ENCODE assay signal across 18 cellular contexts in the genomic region with DNA sequence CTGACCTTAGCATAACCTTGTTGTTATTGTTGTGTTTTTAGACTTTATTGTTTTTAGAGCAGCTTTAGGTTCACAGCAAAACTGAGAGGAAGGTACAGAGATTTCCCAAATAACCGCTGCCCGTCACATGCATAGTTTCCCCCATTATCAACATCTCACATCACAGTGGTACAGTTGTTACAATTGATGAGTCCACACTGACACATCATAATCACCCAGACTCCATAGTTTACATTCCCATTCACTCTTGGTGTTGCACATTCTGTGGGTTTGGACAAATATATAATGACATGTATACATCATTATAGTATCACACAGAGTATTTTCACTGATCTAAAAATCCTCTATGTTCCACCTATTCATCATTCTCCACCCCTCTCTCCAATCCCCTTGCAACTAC. TPM values are rescaled to one million over a fixed set of nuclear protein-coding genes. Genes with fewer than 3 reads are reported as not detected.
DNase-seq lines count a peak whose midpoint lies in the region; ATAC-seq, FAIRE-seq and TF ChIP-seq lines count a peak whose summit lies in the region.
"Had no signal": no experiment of that assay in that cellular context is flagged by ENCODE, and none has a peak within 500 bp of the region (broad histone marks: within the 10 kb centered on the region; RNA-seq: fewer than 3 reads in every experiment).

No MANE protein-coding gene starts in this region.

- CTCF ChIA-PET in mammary epithelial cell (lab: Charles Lee; ENCODE audit: low non-redundant PET): no interaction called here
- CTCF ChIA-PET in RWPE1 (lab: Yijun Ruan, JAX): no interaction called here

- no peaks in the 10 kb centered on the region for H3K79me2 ChIP-seq in mammary epithelial cell (ENCODE audit: insufficient read depth, low read length)

- H3K4me1 ChIP-seq in mammary epithelial cell (ENCODE audit: insufficient read depth, low read length): peaks cover 26% of the 10 kb centered on the region
- H3K4me1 ChIP-seq in breast epithelium: no peaks in the 10 kb centered on the region
- peaks cover 57% of the 10 kb centered on the region for H3K4me1 ChIP-seq in SJSA1 (replicated peaks)
- H3K4me1 ChIP-seq in foreskin keratinocyte: peaks cover 29% of the 10 kb centered on the region
- H3K4me1 ChIP-seq: BLaER1 had no signal

- H3K36me3 ChIP-seq in mammary epithelial cell (ENCODE audit: insufficient read depth, low read length) (peaks cover 1% of the 10 kb centered on the region), breast epithelium (peaks cover 4% of the 10 kb centered on the region), SJSA1 (peaks cover 10% of the 10 kb centered on the region)

- POLR2A ChIA-PET in RWPE1 (lab: Yijun Ruan, JAX; ENCODE audit: low non-redundant PET): no interaction called here

- no peak overlapping the region for H3K4me3 ChIP-seq in mammary epithelial cell (replicated peaks in 1 of 3; ENCODE audit: insufficient read depth in 1 of 3, low read depth in 2 of 3, low read length in 3 of 3)
- H3K4me3 ChIP-seq in breast epithelium: no peak overlapping the region
- no peak overlapping the region for H3K4me3 ChIP-seq in SJSA1
- H3K4me3 ChIP-seq: BLaER1, GM12878 had no signal

- peak; percentile 82 for DNase-seq in mammary epithelial cell
- DNase-seq in breast epithelium (ENCODE audit: low spot score in 2 of 2): no peak
- peak in 1 of 2 experiments; percentile 47 for DNase-seq in SJSA1 (ENCODE audit: low read depth in 1 of 2, low spot score in 2 of 2)
- DNase-seq in foreskin keratinocyte: peak in 1 of 2 donors; percentile 58
- no peak for DNase-seq in GM19239 (ENCODE audit: insufficient read length, low spot score)
- no peak for DNase-seq in stimulated activated naive CD8-positive, alpha-beta T cell treated with anti-CD3 and anti-CD28 coated beads, Interleukin-15, Interleukin-2, amounts not matched to agents 100 U/mL and 50 U/mL, for 24 hours
- no peak for DNase-seq in RWPE1 (ENCODE audit: low spot score)
- DNase-seq: 8988T; AML-193; Caco-2; CD8-positive, alpha-beta memory T cell; DMS53; GOT3; H9; HFFc6 had no signal

- no peak for TF ChIP-seq CTCF in mammary epithelial cell (conservative IDR thresholded peaks at IDR 0.05 in 1 of 2, IDR thresholded peaks at IDR 0.05 in 1 of 2; ENCODE audit: extremely low read depth in 1 of 2, insufficient read depth in 1 of 2, low read depth in 1 of 2, low read length in 2 of 2)
- TF ChIP-seq CTCF in breast epithelium (IDR thresholded peaks at IDR 0.05): no peak
- no peak for TF ChIP-seq CTCF in foreskin keratinocyte (conservative IDR thresholded peaks at IDR 0.05)
- no peak for TF ChIP-seq CTCF in RWPE1 (conservative IDR thresholded peaks at IDR 0.05; ENCODE audit: low read depth)

- no peaks in the 10 kb centered on the region for H4K20me1 ChIP-seq in mammary epithelial cell (ENCODE audit: insufficient read depth, low read length)
- H4K20me1 ChIP-seq: BLaER1 had no signal

- no peaks in the 10 kb centered on the region for H3K27me3 ChIP-seq in mammary epithelial cell (ENCODE audit: insufficient read depth, low read length)
- H3K27me3 ChIP-seq in breast epithelium: no peaks in the 10 kb centered on the region
- no peaks in the 10 kb centered on the region for H3K27me3 ChIP-seq in SJSA1 (replicated peaks)
- H3K27me3 ChIP-seq in foreskin keratinocyte: no peaks in the 10 kb centered on the region
- H3K27me3 ChIP-seq: BLaER1 had no signal

- 63% methylated on average over 2 of the region's 2 CpGs for WGBS in mammary epithelial cell (ENCODE audit: low coverage, missing lambda C conversion rate)

- FAIRE-seq in GM19239 (lab: Jason Lieb, UNC): no peak
- FAIRE-seq: GM18507 had no signal

- in situ Hi-C loops in mammary epithelial cell (cut with MboI; ENCODE audit: low sequenced_read_pairs in 2 of 2): no loop called here

- H2AFZ ChIP-seq in mammary epithelial cell (ENCODE audit: low read depth, low read length): no peak overlapping the region

- no TSS peak for BruUV-seq in mammary epithelial cell (replicated peaks; lab: Mats Ljungman, UMichigan)

- no peaks in the 10 kb centered on the region for H3K9me3 ChIP-seq in mammary epithelial cell (replicated peaks; ENCODE audit: insufficient read depth, low read length)
- no peaks in the 10 kb centered on the region for H3K9me3 ChIP-seq in breast epithelium
- H3K9me3 ChIP-seq in SJSA1 (replicated peaks): no peaks in the 10 kb centered on the region
- H3K9me3 ChIP-seq: BLaER1, Caco-2 had no signal

- H3K27ac ChIP-seq in mammary epithelial cell (ENCODE audit: insufficient read depth, low read depth, low read length) (no peak overlapping the region), breast epithelium (no peak overlapping the region), SJSA1 (peak overlapping the region; percentile 6; the same call in 1 of the 2 replicates), foreskin keratinocyte (peak overlapping the region; percentile 21), RWPE1 (no peak overlapping the region)
- H3K27ac ChIP-seq: BLaER1 had no signal

- dilution Hi-C loops in mammary epithelial cell (cut with HindIII; ENCODE audit: low sequenced_read_pairs): no loop called here

- intact Hi-C loops in mammary epithelial cell (cut with micrococcal nuclease) (no loop called here), breast epithelium (cut with DNase I; ENCODE audit: low total_unique reads) (no loop called here)

- peak; percentile 85 for ATAC-seq in foreskin keratinocyte
- ATAC-seq in stimulated activated naive CD8-positive, alpha-beta T cell treated with anti-CD3 and anti-CD28 coated beads, Interleukin-15, Interleukin-2, amounts not matched to agents 100 U/mL and 50 U/mL, for 24 hours: no peak
- ATAC-seq: GM12878 had no signal

- TF ChIP-seq POLR2A in breast epithelium (IDR thresholded peaks at IDR 0.05): no peak

- H3K9ac ChIP-seq in mammary epithelial cell (ENCODE audit: insufficient read depth, low read length): no peak overlapping the region
- H3K9ac ChIP-seq: BLaER1 had no signal

- no peak overlapping the region for H3K4me2 ChIP-seq in mammary epithelial cell (ENCODE audit: insufficient read depth, low read depth, low read length)
- H3K4me2 ChIP-seq: BLaER1 had no signal

RNA-seq across cellular contexts. Expression of a gene that starts 25.9 kb away (rescaled TPM):
- total RNA-seq in mammary epithelial cell (10 to 100 TPM; 33.5 to 38.0 TPM), breast epithelium (10 to 100 TPM; 32.8 to 50.5 (median 35.6) TPM), foreskin keratinocyte (31.2 and 32.1 TPM in 2 replicates)
- polyA plus RNA-seq in mammary epithelial cell (34.9 TPM), foreskin keratinocyte (31.1 and 35.8 TPM in 2 replicates)
- 96.3 TPM for polyA minus RNA-seq in mammary epithelial cell
- 27.9 and 30.8 TPM in 2 replicates for total RNA-seq in SJSA1 (2014; rRNA removed; shearing (Covaris generic))

RNA-seq across cellular contexts. Expression of a gene that starts 30.2 kb away (rescaled TPM):
- total RNA-seq in mammary epithelial cell (10 to 100 TPM; 36.8 to 44.3 TPM), breast epithelium (10 to 100 TPM; 24.3 to 28.8 (median 28.0) TPM), foreskin keratinocyte (28.9 and 29.1 TPM in 2 replicates)
- polyA plus RNA-seq in mammary epithelial cell (18.8 TPM), foreskin keratinocyte (7.7 and 9.1 TPM in 2 replicates)
- 33.1 TPM for polyA minus RNA-seq in mammary epithelial cell
- total RNA-seq in SJSA1 (2014; rRNA removed; shearing (Covaris generic)): 50.7 and 52.6 TPM in 2 replicates

Comparison
In these comparisons a context has a peak if more than half of its experiments do, and no peak if none do; other contexts are left out.
1. H3K27ac ChIP-seq: peak in SJSA1 (single experiment) and foreskin keratinocyte (single experiment); none in mammary epithelial cell (single experiment), breast epithelium (0 of 2) and RWPE1 (single experiment).